Comparison of ENCODE assay signal across 8 cellular contexts in the genomic region with DNA sequence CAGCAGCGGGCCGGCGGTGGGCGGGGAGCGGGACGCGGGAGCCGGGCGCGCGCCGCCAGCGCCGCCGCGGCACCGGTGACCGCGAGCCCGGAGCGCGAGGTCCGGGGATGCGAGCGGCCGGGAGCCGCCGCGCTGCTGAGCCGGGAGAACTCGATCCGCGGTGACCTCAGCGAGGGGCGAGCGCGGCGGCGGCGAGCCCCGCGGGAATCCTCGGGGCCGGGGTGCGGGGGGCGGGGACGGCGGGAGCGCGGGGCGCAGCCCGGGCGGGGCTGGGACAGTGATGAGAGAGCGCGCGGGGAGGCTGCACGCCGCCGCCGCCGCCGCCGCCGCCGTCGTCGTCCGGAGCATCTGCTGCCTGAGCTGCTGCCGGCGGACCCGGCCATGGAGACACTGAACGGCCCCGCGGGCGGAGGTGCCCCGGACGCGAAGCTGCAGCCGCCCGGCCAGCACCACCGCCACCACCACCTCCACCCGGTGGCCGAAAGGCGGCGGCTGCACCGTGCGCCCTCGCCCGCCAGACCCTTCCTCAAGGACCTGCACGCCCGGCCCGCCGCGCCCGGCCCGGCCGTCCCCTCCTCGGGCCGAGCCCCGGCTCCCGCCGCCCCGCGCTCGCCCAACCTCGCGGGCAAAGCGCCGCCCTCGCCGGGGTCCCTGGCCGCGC. TPM values are rescaled to one million over a fixed set of nuclear protein-coding genes. Genes with fewer than 3 reads are reported as not detected.
DNase-seq lines count a peak whose midpoint lies in the region; ATAC-seq and TF ChIP-seq lines count a peak whose summit lies in the region.

Gene MTCL1 (plus strand): TSS at position 277 of the 661 bp plus-strand sequence. CDS start 105 bp downstream, at position 382.

- 0% methylated on average over 6 to 113 of the region's 113 CpGs for WGBS in aorta, 2 donors

- H3K27me3 ChIP-seq in aorta (ENCODE audit: control insufficient read depth in 1 of 2, insufficient read depth in 2 of 2, low read length in 1 of 2): no peaks in the 10 kb centered on the region

- H3K4me1 Mint-ChIP-seq in activated T-helper 1 cell treated with anti-CD3 and anti-CD28 coated beads, Interleukin-12 subunit alpha, Interleukin-12 subunit beta, Interleukin-2, Interleukin-4 antibody, amounts not matched to agents 30 ng/mL and 10 ng/mL and 1 ng/mL, durations not matched to agents 14 hours and 24 hours and 36 hours (ENCODE audit: low read depth): peaks cover 14% of the 10 kb centered on the region
- H3K4me1 Mint-ChIP-seq in nephron progenitor cell: peaks cover 53% of the 10 kb centered on the region

- no peaks in the 10 kb centered on the region for H3K9me3 ChIP-seq in aorta (ENCODE audit: control insufficient read depth, low read length)

- H3K27ac ChIP-seq in aorta (ENCODE audit: low read depth in 1 of 2, low read length in 2 of 2): peak within 1 kb of the TSS in 1 of 2 donors; percentile 65

- TF ChIP-seq CTCF in GM12875 (IDR thresholded peaks at IDR 0.05; ENCODE audit: borderline replicate concordance, insufficient read depth, low read depth, low read length): no peak
- TF ChIP-seq CTCF in fibroblast of the aortic adventitia (IDR thresholded peaks at IDR 0.05; ENCODE audit: insufficient read depth, low read length): no peak
- no peak for TF ChIP-seq CTCF in nephron progenitor cell (IDR thresholded peaks at IDR 0.05)

- DNase-seq in A172 (ENCODE audit: low spot score): peak; percentile 47
- peak; percentile 82 for DNase-seq in NCI-H146 (lab: John Stamatoyannopoulos, UW)
- DNase-seq in activated T-helper 1 cell treated with anti-CD3 and anti-CD28 coated beads, Interleukin-12 subunit alpha, Interleukin-12 subunit beta, Interleukin-2, Interleukin-4 antibody, amounts not matched to agents 30 ng/mL and 10 ng/mL and 1 ng/mL, durations not matched to agents 14 hours and 24 hours and 36 hours (ENCODE audit: low spot score): no peak
- DNase-seq in fibroblast of the aortic adventitia (ENCODE audit: low read depth): peak; percentile 31
- DNase-seq in nephron progenitor cell: peak; percentile 57
- peak in 1 of 2 donors; percentile 81 for DNase-seq in aorta

- H3K36me3 ChIP-seq in aorta (ENCODE audit: control insufficient read depth in 1 of 2, insufficient read depth in 2 of 2, low read length in 1 of 2): no peaks in the 10 kb centered on the region

- H3K27me3 Mint-ChIP-seq in activated T-helper 1 cell treated with anti-CD3 and anti-CD28 coated beads, Interleukin-12 subunit alpha, Interleukin-12 subunit beta, Interleukin-2, Interleukin-4 antibody, amounts not matched to agents 30 ng/mL and 10 ng/mL and 1 ng/mL, durations not matched to agents 14 hours and 24 hours and 36 hours (ENCODE audit: insufficient read depth): peaks cover 67% of the 10 kb centered on the region
- peaks cover 41% of the 10 kb centered on the region for H3K27me3 Mint-ChIP-seq in nephron progenitor cell (ENCODE audit: low read depth, poor library complexity)

- peak within 1 kb of the TSS; percentile 23 for H3K27ac Mint-ChIP-seq in activated T-helper 1 cell treated with anti-CD3 and anti-CD28 coated beads, Interleukin-12 subunit alpha, Interleukin-12 subunit beta, Interleukin-2, Interleukin-4 antibody, amounts not matched to agents 30 ng/mL and 10 ng/mL and 1 ng/mL, durations not matched to agents 14 hours and 24 hours and 36 hours
- no peak within 1 kb of the TSS for H3K27ac Mint-ChIP-seq in nephron progenitor cell

- H3K4me3 ChIP-seq in GM12875 (ENCODE audit: low read depth, low read length) (peak within 1 kb of the TSS; percentile 72), fibroblast of the aortic adventitia (ENCODE audit: low read depth, low read length) (peak within 1 kb of the TSS; percentile 81), aorta (ENCODE audit: low read length in 2 of 2) (peak within 1 kb of the TSS; percentile 86 to 96)

- peak within 1 kb of the TSS; percentile 89 for H3K4me3 Mint-ChIP-seq in activated T-helper 1 cell treated with anti-CD3 and anti-CD28 coated beads, Interleukin-12 subunit alpha, Interleukin-12 subunit beta, Interleukin-2, Interleukin-4 antibody, amounts not matched to agents 30 ng/mL and 10 ng/mL and 1 ng/mL, durations not matched to agents 14 hours and 24 hours and 36 hours
- H3K4me3 Mint-ChIP-seq in nephron progenitor cell: peak within 1 kb of the TSS; percentile 85

- intact Hi-C loops in activated T-helper 1 cell treated with anti-CD3 and anti-CD28 coated beads, Interleukin-12 subunit alpha, Interleukin-12 subunit beta, Interleukin-2, Interleukin-4 antibody, amounts not matched to agents 30 ng/mL and 10 ng/mL and 1 ng/mL, durations not matched to agents 14 hours and 24 hours and 36 hours (cut with micrococcal nuclease): loop anchor here (1.0 to 10.0 kb wide), 3 partner anchors 770 to 1209 kb away; partner anchors contain the start of genes PPP4R1, RALBP1 and VAPA
- intact Hi-C loops in aorta (cut with DNase I): no loop called here

- no peaks in the 10 kb centered on the region for H3K4me1 ChIP-seq in aorta (ENCODE audit: control insufficient read depth in 1 of 2, insufficient read depth in 2 of 2, low read length in 2 of 2)

- no peaks in the 10 kb centered on the region for H3K9me3 Mint-ChIP-seq in activated T-helper 1 cell treated with anti-CD3 and anti-CD28 coated beads, Interleukin-12 subunit alpha, Interleukin-12 subunit beta, Interleukin-2, Interleukin-4 antibody, amounts not matched to agents 30 ng/mL and 10 ng/mL and 1 ng/mL, durations not matched to agents 14 hours and 24 hours and 36 hours
- peaks cover under 1% of the 10 kb centered on the region for H3K9me3 Mint-ChIP-seq in nephron progenitor cell

- ATAC-seq in HG02642 (IDR thresholded peaks at IDR 0.05; ENCODE audit: poor library complexity, unreplicated experiment) (peak; percentile 39), aorta (ENCODE audit: low FRiP score) (no peak)

- peaks cover 4% of the 10 kb centered on the region for H3K36me3 Mint-ChIP-seq in activated T-helper 1 cell treated with anti-CD3 and anti-CD28 coated beads, Interleukin-12 subunit alpha, Interleukin-12 subunit beta, Interleukin-2, Interleukin-4 antibody, amounts not matched to agents 30 ng/mL and 10 ng/mL and 1 ng/mL, durations not matched to agents 14 hours and 24 hours and 36 hours (ENCODE audit: low read depth)
- peaks cover under 1% of the 10 kb centered on the region for H3K36me3 Mint-ChIP-seq in nephron progenitor cell (ENCODE audit: low read depth)

RNA-seq across cellular contexts. Expression of gene MTCL1, which starts in this region (rescaled TPM):
- total RNA-seq in A172 (2014; rRNA removed; shearing (Covaris generic)): 33.6 and 39.6 TPM in 2 replicates
- 0.20 and 0.80 TPM in 2 replicates for total RNA-seq in activated T-helper 1 cell treated with anti-CD3 and anti-CD28 coated beads, Interleukin-12 subunit alpha, Interleukin-12 subunit beta, Interleukin-2, Interleukin-4 antibody, amounts not matched to agents 30 ng/mL and 10 ng/mL and 1 ng/mL, durations not matched to agents 14 hours and 24 hours and 36 hours
- total RNA-seq in fibroblast of the aortic adventitia (ENCODE audit: low replicate concordance) (54.9 and 60.6 TPM in 2 replicates), aorta (10 to 100 TPM; 10.5 to 14.2 TPM)
- polyA plus RNA-seq in aorta: 1 to 10 TPM in 1 of 2 donors, under 1 TPM in 1; 0.75 to 1.9 TPM
